14 cellular contexts compared by ENCODE assay signal in genomic region chr2:128639693-128640092, GRCh38.
DNase-seq lines count a peak whose midpoint lies in the region; ATAC-seq, FAIRE-seq and TF ChIP-seq lines count a peak whose summit lies in the region.
"Had no signal": no experiment of that assay in that cellular context is flagged by ENCODE, and none has a peak within 500 bp of the region (broad histone marks: within the 10 kb centered on the region; RNA-seq: fewer than 3 reads in every experiment).

No MANE protein-coding gene starts in this region.

- no peak overlapping the region for H3K9ac ChIP-seq in GM23248
- H3K9ac ChIP-seq in NT2/D1 (ENCODE audit: insufficient read length, low read depth) = peak overlapping the region; percentile 62

- no peak for ATAC-seq in foreskin keratinocyte
- ATAC-seq: SK-N-SH treated with all-trans-retinoic acid at 6 μM for 48 hours; stimulated activated naive CD8-positive, alpha-beta T cell treated with anti-CD3 and anti-CD28 coated beads, Interleukin-15, amount 100 ng/mL, for 72 hours had no signal

- TF ChIP-seq CTCF in foreskin keratinocyte (conservative IDR thresholded peaks at IDR 0.05) = peak; percentile 17
- no peak for TF ChIP-seq CTCF in D721Med (IDR thresholded peaks at IDR 0.05; ENCODE audit: insufficient read depth, missing control alignments)

- H3K27me3 ChIP-seq in GM23248 (replicated peaks; ENCODE audit: insufficient read depth) (no peaks in the 10 kb centered on the region; the same call in 1 of the 2 replicates), NT2/D1 (ENCODE audit: insufficient read depth, insufficient read length) (no peaks in the 10 kb centered on the region), foreskin keratinocyte (no peaks in the 10 kb centered on the region)

- H3F3A ChIP-seq in GM23248 (ENCODE audit: insufficient read depth) = no peaks in the 10 kb centered on the region

- no peaks in the 10 kb centered on the region for H3K9me2 ChIP-seq in GM23248 (ENCODE audit: insufficient read depth)

- in situ Hi-C loops in GM23248 (cut with MboI) = no loop called here

- no peaks in the 10 kb centered on the region; the same call in 1 of the 2 replicates for H3K4me1 ChIP-seq in GM23248 (ENCODE audit: insufficient read depth)
- peaks cover 31% of the 10 kb centered on the region for H3K4me1 ChIP-seq in NT2/D1 (ENCODE audit: insufficient read depth, insufficient read length)
- no peaks in the 10 kb centered on the region for H3K4me1 ChIP-seq in foreskin keratinocyte

- no peak overlapping the region for H3K4me3 ChIP-seq in GM23248
- H3K4me3 ChIP-seq in NT2/D1 (ENCODE audit: insufficient read length, low read depth) = no peak overlapping the region

- H3K9me3 ChIP-seq in GM23248 (ENCODE audit: low read depth) (no peaks in the 10 kb centered on the region), NT2/D1 (ENCODE audit: insufficient read depth, low read length) (no peaks in the 10 kb centered on the region)

- H2AFZ ChIP-seq in GM23248 = no peak overlapping the region

- DNase-seq in GM23248 = peak; percentile 14
- no peak for DNase-seq in NT2/D1 (ENCODE audit: low read depth, low spot score)
- no peak for DNase-seq in foreskin keratinocyte
- peak; percentile 54 for DNase-seq in posterior vena cava (ENCODE audit: low spot score)
- no peak for DNase-seq in D721Med (ENCODE audit: insufficient read length, low spot score)
- no peak for DNase-seq in medulla oblongata (ENCODE audit: extremely low spot score)
- DNase-seq in NCI-H446 treated with DMSO at 0.1 percent for 48 hours (lab: John Stamatoyannopoulos, UW) = no peak
- DNase-seq: cortex of kidney; GF-D8; H7; stimulated activated naive CD8-positive, alpha-beta T cell treated with anti-CD3 and anti-CD28 coated beads, Interleukin-15, amount 100 ng/mL, for 72 hours had no signal

- no peaks in the 10 kb centered on the region for H3K79me2 ChIP-seq in GM23248 (ENCODE audit: insufficient read depth)

- no peaks in the 10 kb centered on the region for H4K20me1 ChIP-seq in GM23248 (ENCODE audit: insufficient read depth)

- intact Hi-C loops in posterior vena cava (cut with DNase I) = no loop called here

- H3K36me3 ChIP-seq in GM23248 (ENCODE audit: low read depth) (no peaks in the 10 kb centered on the region), NT2/D1 (ENCODE audit: insufficient read depth, insufficient read length, low read length) (no peaks in the 10 kb centered on the region)

- no peak for FAIRE-seq in D721Med (lab: Jason Lieb, UNC)
- FAIRE-seq: islet of Langerhans had no signal

- no peak overlapping the region for H3K27ac ChIP-seq in GM23248
- H3K27ac ChIP-seq in foreskin keratinocyte = no peak overlapping the region
- H3K27ac ChIP-seq: C4-2B had no signal

- H3K4me2 ChIP-seq in GM23248 (ENCODE audit: unreplicated experiment) = no peak overlapping the region

- WGBS in GM23248 (ENCODE audit: low coverage in 1 of 2, low lambda C conversion rate in 2 of 2, missing lambda C conversion rate in 2 of 2), 2 experiments = 70 to 71% methylated on average over 11 of the region's 11 CpGs

Comparison
In these comparisons a context has a peak if more than half of its experiments do, and no peak if none do; other contexts are left out.
1. DNase-seq: peak in GM23248 (single experiment) and posterior vena cava (single experiment); none in NT2/D1 (single experiment), foreskin keratinocyte (0 of 2), D721Med (single experiment), medulla oblongata (single experiment) and NCI-H446 treated with DMSO at 0.1 percent for 48 hours (single experiment).